ENCODE assay signal across 11 cellular contexts in the genomic region with DNA sequence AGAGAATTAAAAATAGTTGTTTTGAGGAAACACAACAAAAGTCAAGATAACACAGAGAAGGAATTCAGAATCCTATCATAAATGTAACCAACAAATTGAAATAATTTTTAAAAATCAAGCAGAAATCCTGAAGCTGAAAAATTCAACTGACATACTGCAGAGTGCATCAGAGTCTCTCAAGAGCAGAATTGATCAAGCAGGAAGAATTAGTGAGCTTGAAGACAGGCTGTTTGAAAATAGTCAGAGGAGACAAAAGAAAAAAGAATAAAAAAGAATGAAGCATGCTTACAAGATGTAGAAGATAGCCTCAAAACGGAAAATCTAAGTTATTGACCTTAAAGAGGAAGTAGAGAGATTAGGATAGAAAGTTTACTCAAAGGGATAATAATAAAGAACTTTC.
"Had no signal": no experiment of that assay in that cellular context is flagged by ENCODE, and none has a peak within 500 bp of the region (broad histone marks: within the 10 kb centered on the region; RNA-seq: fewer than 3 reads in every experiment).

No MANE protein-coding gene starts in this region.

- H2AFZ ChIP-seq: GM23248, GM23338 had no signal

- H3K4me1 ChIP-seq: HAP-1 had no signal

- DNase-seq: GM23248, GOT3, H7, H9, HCEC 1CT, HFFc6 had no signal

- ATAC-seq: GM23338, HCT116 had no signal

- H3K36me3 ChIP-seq: HAP-1 had no signal

- H3K9ac ChIP-seq: GM23248 had no signal

- H3K4me2 ChIP-seq: GM23338 had no signal

- H3K9me3 ChIP-seq: HAP-1 had no signal

- FAIRE-seq: H1, H54 had no signal

- H3K4me3 ChIP-seq: GM23248, GM23338, HAP-1 had no signal

- H3K27ac ChIP-seq: GM23248 had no signal
